32 cellular contexts compared by ENCODE assay signal in genomic region chr15:37518436-37518835, GRCh38.
"Had no signal": no experiment of that assay in that cellular context is flagged by ENCODE, and none has a peak within 500 bp of the region (broad histone marks: within the 10 kb centered on the region; RNA-seq: fewer than 3 reads in every experiment).

No MANE protein-coding gene starts in this region.

- H3K4me1 ChIP-seq: body of pancreas, breast epithelium had no signal

- H3K4me3 ChIP-seq: body of pancreas, breast epithelium had no signal

- H3K9me3 ChIP-seq: body of pancreas, breast epithelium had no signal

- ATAC-seq: activated CD8-positive, alpha-beta T cell treated with anti-CD3 and anti-CD28 coated beads for 36 hours; activated naive CD8-positive, alpha-beta T cell treated with anti-CD3 and anti-CD28 coated beads, Interleukin-2, amount 50 U/mL, for 24 hours; activated T-cell treated with anti-CD3 and anti-CD28 coated beads, Interleukin-2, amount 50 U/mL, for 4 hours; activated T-cell treated with anti-CD3 and anti-CD28 coated beads, Interleukin-2, amount 50 U/mL, for 72 hours; activated T-helper 17 cell treated with anti-CD3 and anti-CD28 coated beads, Interleukin-2, amount 50 U/mL, for 72 hours; body of pancreas had no signal

- H3K27ac ChIP-seq: body of pancreas, brain microvascular endothelial cell, breast epithelium, VCaP had no signal

- H3K27me3 ChIP-seq: body of pancreas, brain microvascular endothelial cell, breast epithelium had no signal

- FAIRE-seq: astrocyte, TTC549 had no signal

- H3K36me3 ChIP-seq: brain microvascular endothelial cell, breast epithelium had no signal

- DNase-seq: activated B cell treated with CpG ODN at 0.5 μM for 24 hours; activated CD4-positive, alpha-beta memory T cell treated with anti-CD3 and anti-CD28 coated beads for 36 hours; activated CD4-positive, alpha-beta T cell treated with anti-CD3 and anti-CD28 coated beads for 4 hours; activated CD4-positive, alpha-beta T cell treated with anti-CD3 and anti-CD28 coated beads, Interleukin-2, amount 10 ng/mL, durations not matched to agents 24 days and 14 days; activated CD4-positive, alpha-beta T cell treated with anti-CD3 and anti-CD28 coated beads, Interleukin-2, amount 50 U/mL, for 1 hour; activated CD4-positive, alpha-beta T cell treated with anti-CD3 and anti-CD28 coated beads, Interleukin-2, amount 50 U/mL, for 4 hours; activated CD4-positive, CD25-positive, alpha-beta regulatory T cell treated with anti-CD3 and anti-CD28 coated beads, Interleukin-2, amount 50 U/mL, for 72 hours; activated CD8-positive, alpha-beta memory T cell treated with anti-CD3 and anti-CD28 coated beads, Interleukin-2, amount 50 U/mL, for 4 hours; activated CD8-positive, alpha-beta T cell treated with anti-CD3 and anti-CD28 coated beads for 36 hours; activated effector memory CD4-positive, alpha-beta T cell treated with anti-CD3 and anti-CD28 coated beads, Interleukin-2, amount 50 U/mL, for 16 hours; activated gamma-delta T cell treated with Interleukin-2 at 50 U/mL for 16 hours; activated naive CD4-positive, alpha-beta T cell; activated naive CD4-positive, alpha-beta T cell treated with anti-CD3 and anti-CD28 coated beads for 36 hours; activated naive CD8-positive, alpha-beta T cell treated with anti-CD3 and anti-CD28 coated beads, Interleukin-2, amount 10 ng/mL, durations not matched to agents 7 days and 5 days; activated naive CD8-positive, alpha-beta T cell treated with anti-CD3 and anti-CD28 coated beads, Interleukin-2, amount 50 U/mL, for 24 hours; activated T-cell treated with anti-CD3 and anti-CD28 coated beads for 4 hours; activated T-cell treated with anti-CD3 and anti-CD28 coated beads, Interleukin-2, amount 50 U/mL, for 1 hour; activated T-cell treated with anti-CD3 and anti-CD28 coated beads, Interleukin-2, amount 50 U/mL, for 4 hours; activated T-cell treated with anti-CD3 and anti-CD28 coated beads, Interleukin-2, amount 50 U/mL, for 72 hours; amygdala; anterior cingulate cortex; body of pancreas; brain microvascular endothelial cell; central memory CD4-positive, alpha-beta T cell; T-helper 1 cell; T-helper 2 cell; T-helper 9 cell had no signal
